20 cellular contexts compared by ENCODE assay signal in the genomic region with DNA sequence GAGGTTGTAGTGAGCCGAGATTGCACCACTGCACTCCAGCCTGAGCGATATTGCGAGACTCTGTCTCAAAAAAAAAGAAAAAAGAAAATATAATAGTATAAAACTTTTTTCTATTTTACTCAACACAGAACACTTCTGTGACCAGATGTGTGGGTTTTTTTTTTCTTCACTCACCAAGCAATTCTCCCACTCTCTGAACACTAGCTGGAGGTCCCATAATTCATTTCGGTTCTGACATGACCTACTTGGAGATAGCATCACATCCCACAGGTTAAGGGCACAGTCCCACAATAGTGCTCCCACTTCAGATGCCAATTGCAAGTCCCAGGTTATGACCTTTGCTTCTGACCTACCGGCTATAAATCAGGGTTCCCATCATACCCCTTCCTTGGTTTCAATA.
"Had no signal": no experiment of that assay in that cellular context is flagged by ENCODE, and none has a peak within 500 bp of the region (broad histone marks: within the 10 kb centered on the region; RNA-seq: fewer than 3 reads in every experiment).

No MANE protein-coding gene starts in this region.

- H3K27ac ChIP-seq: VCaP had no signal

- H3K27me3 Mint-ChIP-seq: activated CD4-positive, alpha-beta memory T cell treated with anti-CD3 and anti-CD28 coated beads for 36 hours; activated CD4-positive, alpha-beta T cell treated with anti-CD3 and anti-CD28 coated beads, Interleukin-2, amount 10 ng/mL, durations not matched to agents 7 days and 5 days; activated naive CD8-positive, alpha-beta T cell had no signal

- DNase-seq: activated CD4-positive, alpha-beta memory T cell treated with anti-CD3 and anti-CD28 coated beads for 36 hours; activated CD4-positive, alpha-beta T cell treated with anti-CD3 and anti-CD28 coated beads, Interleukin-2, amount 10 ng/mL, durations not matched to agents 7 days and 5 days; activated CD4-positive, CD25-positive, alpha-beta regulatory T cell; activated CD8-positive, alpha-beta memory T cell treated with anti-CD3 and anti-CD28 coated beads for 24 hours; activated gamma-delta T cell; activated naive CD4-positive, alpha-beta T cell treated with anti-CD3 and anti-CD28 coated beads for 36 hours; activated T-cell treated with anti-CD3 and anti-CD28 coated beads, Interleukin-2, amount 50 U/mL, for 4 hours; amygdala; MM.1S; NCI-H1105; NCI-H1436; NCI-H1694 treated with DMSO at 0.1 percent for 48 hours; NCI-H2081; NCI-H446; NCI-H524; SIG-M5; T-helper 2 cell; T1000 had no signal

- H3K9me3 Mint-ChIP-seq: activated CD4-positive, alpha-beta memory T cell treated with anti-CD3 and anti-CD28 coated beads for 36 hours; activated CD4-positive, alpha-beta T cell treated with anti-CD3 and anti-CD28 coated beads, Interleukin-2, amount 10 ng/mL, durations not matched to agents 7 days and 5 days; activated naive CD4-positive, alpha-beta T cell treated with anti-CD3 and anti-CD28 coated beads for 36 hours; activated T-cell treated with anti-CD3 and anti-CD28 coated beads, Interleukin-2, amount 50 U/mL, for 4 hours had no signal

- ATAC-seq: activated T-cell treated with anti-CD3 and anti-CD28 coated beads, Interleukin-2, amount 50 U/mL, for 4 hours had no signal

- H3K27ac Mint-ChIP-seq: activated CD4-positive, alpha-beta memory T cell treated with anti-CD3 and anti-CD28 coated beads for 36 hours; activated CD4-positive, alpha-beta T cell treated with anti-CD3 and anti-CD28 coated beads, Interleukin-2, amount 10 ng/mL, durations not matched to agents 7 days and 5 days; activated naive CD4-positive, alpha-beta T cell treated with anti-CD3 and anti-CD28 coated beads for 36 hours; activated naive CD8-positive, alpha-beta T cell had no signal

- H3K4me3 Mint-ChIP-seq: activated CD4-positive, alpha-beta memory T cell treated with anti-CD3 and anti-CD28 coated beads for 36 hours; activated CD4-positive, alpha-beta T cell treated with anti-CD3 and anti-CD28 coated beads, Interleukin-2, amount 10 ng/mL, durations not matched to agents 7 days and 5 days; activated naive CD4-positive, alpha-beta T cell treated with anti-CD3 and anti-CD28 coated beads for 36 hours; activated naive CD8-positive, alpha-beta T cell; activated T-cell treated with anti-CD3 and anti-CD28 coated beads, Interleukin-2, amount 50 U/mL, for 4 hours had no signal
